ENCODE assay signal across 20 cellular contexts in genomic region chr14:67586302-67586701, GRCh38. TPM values are rescaled to one million over a fixed set of nuclear protein-coding genes. Genes with fewer than 3 reads are reported as not detected.
DNase-seq lines count a peak whose midpoint lies in the region; ATAC-seq and TF ChIP-seq lines count a peak whose summit lies in the region.
"Had no signal": no experiment of that assay in that cellular context is flagged by ENCODE, and none has a peak within 500 bp of the region (broad histone marks: within the 10 kb centered on the region; RNA-seq: fewer than 3 reads in every experiment).

No MANE protein-coding gene starts in this region.

- no peak overlapping the region for H3K4me3 Mint-ChIP-seq in activated CD4-positive, alpha-beta T cell treated with anti-CD3 and anti-CD28 coated beads, Interleukin-2, amount 10 ng/mL, durations not matched to agents 24 days and 14 days
- H3K4me3 Mint-ChIP-seq in activated B cell treated with CpG ODN at 0.5 μM for 24 hours (no peak overlapping the region), immature natural killer cell (no peak overlapping the region)
- H3K4me3 Mint-ChIP-seq: CD8-positive, alpha-beta memory T cell had no signal

- H3K36me3 ChIP-seq in spleen (peaks cover 0 to 60% (median 30%) of the 10 kb centered on the region in 6 donors), thyroid gland (peaks cover 36 to 83% of the 10 kb centered on the region in 2 donors)

- DNase-seq in activated CD4-positive, alpha-beta T cell treated with anti-CD3 and anti-CD28 coated beads, Interleukin-2, amount 10 ng/mL, durations not matched to agents 24 days and 14 days, result peak; percentile 52
- no peak for DNase-seq in activated CD4-positive, alpha-beta T cell treated with anti-CD3 and anti-CD28 coated beads, Interleukin-2, amount 50 U/mL, for 48 hours
- no peak for DNase-seq in activated B cell treated with CpG ODN at 0.5 μM for 24 hours
- no peak for DNase-seq in immature natural killer cell
- peak; percentile 14 for DNase-seq in spleen
- DNase-seq in thyroid gland, result no peak
- DNase-seq: 8988T; CD8-positive, alpha-beta memory T cell; DMS79; KG1; NCI-H1436; NCI-H2029; NCI-H2171; NCI-H446 treated with DMSO at 0.1 percent for 48 hours; NCI-H748 treated with DMSO at 0.1 percent for 48 hours; PC-3 had no signal

- no peaks in the 10 kb centered on the region for H3K9me3 Mint-ChIP-seq in activated CD4-positive, alpha-beta T cell treated with anti-CD3 and anti-CD28 coated beads, Interleukin-2, amount 10 ng/mL, durations not matched to agents 24 days and 14 days
- H3K9me3 Mint-ChIP-seq in activated B cell treated with CpG ODN at 0.5 μM for 24 hours, result no peaks in the 10 kb centered on the region
- no peaks in the 10 kb centered on the region for H3K9me3 Mint-ChIP-seq in immature natural killer cell
- H3K9me3 Mint-ChIP-seq: CD8-positive, alpha-beta memory T cell had no signal

- peaks cover 3% of the 10 kb centered on the region for H3K4me1 Mint-ChIP-seq in activated CD4-positive, alpha-beta T cell treated with anti-CD3 and anti-CD28 coated beads, Interleukin-2, amount 10 ng/mL, durations not matched to agents 24 days and 14 days
- H3K4me1 Mint-ChIP-seq in activated B cell treated with CpG ODN at 0.5 μM for 24 hours, result peaks cover 5% of the 10 kb centered on the region
- no peaks in the 10 kb centered on the region for H3K4me1 Mint-ChIP-seq in immature natural killer cell
- H3K4me1 Mint-ChIP-seq: CD8-positive, alpha-beta memory T cell had no signal

- H3K4me1 ChIP-seq in spleen, result no peaks in the 10 kb centered on the region
- no peaks in the 10 kb centered on the region for H3K4me1 ChIP-seq in thyroid gland
- H3K4me1 ChIP-seq: HAP-1 had no signal

- TF ChIP-seq CTCF in activated B cell treated with CpG ODN at 0.5 μM for 24 hours (IDR thresholded peaks at IDR 0.05), result no peak
- TF ChIP-seq CTCF in spleen (IDR thresholded peaks at IDR 0.05 in 8 of 11, conservative IDR thresholded peaks at IDR 0.05 in 3 of 11), result no peak
- TF ChIP-seq CTCF in thyroid gland (IDR thresholded peaks at IDR 0.05), result no peak

- H3K36me3 Mint-ChIP-seq in activated CD4-positive, alpha-beta T cell treated with anti-CD3 and anti-CD28 coated beads, Interleukin-2, amount 10 ng/mL, durations not matched to agents 24 days and 14 days (ENCODE audit: low read depth), result peaks cover 17% of the 10 kb centered on the region
- H3K36me3 Mint-ChIP-seq in activated B cell treated with CpG ODN at 0.5 μM for 24 hours (ENCODE audit: low read depth), result peaks cover 29% of the 10 kb centered on the region
- peaks cover 11 to 14% (median 14%) of the 10 kb centered on the region in 3 donors for H3K36me3 Mint-ChIP-seq in immature natural killer cell

- no peaks in the 10 kb centered on the region for H3K27me3 Mint-ChIP-seq in activated CD4-positive, alpha-beta T cell treated with anti-CD3 and anti-CD28 coated beads, Interleukin-2, amount 10 ng/mL, durations not matched to agents 24 days and 14 days
- no peaks in the 10 kb centered on the region for H3K27me3 Mint-ChIP-seq in activated B cell treated with CpG ODN at 0.5 μM for 24 hours
- H3K27me3 Mint-ChIP-seq in immature natural killer cell (ENCODE audit: low read depth in 3 of 3), result no peaks in the 10 kb centered on the region
- H3K27me3 Mint-ChIP-seq: CD8-positive, alpha-beta memory T cell had no signal

- WGBS in spleen, 5 donors, result 54 to 70% (median 65%) methylated on average over 4 of the region's 4 CpGs
- 80 to 81% methylated on average over 4 of the region's 4 CpGs for WGBS in thyroid gland, 2 donors

- H3K27ac ChIP-seq in spleen (peak overlapping the region in 1 of 8 donors; percentile 21), thyroid gland (no peak overlapping the region)
- H3K27ac ChIP-seq: RWPE1 had no signal

- H3K4me3 ChIP-seq in spleen (no peak overlapping the region), thyroid gland (replicated peaks in 1 of 3) (no peak overlapping the region)
- H3K4me3 ChIP-seq: HAP-1 had no signal

- intact Hi-C loops in activated CD4-positive, alpha-beta T cell treated with anti-CD3 and anti-CD28 coated beads, Interleukin-2, amount 10 ng/mL, durations not matched to agents 24 days and 14 days (cut with micrococcal nuclease), result no loop called here
- intact Hi-C loops in activated B cell treated with CpG ODN at 0.5 μM for 24 hours (cut with micrococcal nuclease) (loop anchor here (5.0 kb wide), 1 partner anchor 46 kb away; no protein-coding TSS in a partner anchor), spleen (cut with DNase I; ENCODE audit: low total_unique reads) (loop anchor here (10.0 kb wide), 1 partner anchor 78 kb away; no protein-coding TSS in a partner anchor), thyroid gland (cut with DNase I) (no loop called here)

- CTCF ChIA-PET in activated B cell treated with CpG ODN at 0.5 μM for 24 hours (lab: Charles Lee), result interaction anchor here (1.1 to 9.8 kb wide), 9 partner anchors 12 to 159 kb away, joined by 3 to 180 read pairs (median 12); partner anchors contain the start of genes PIGH and RDH12

- POLR2A ChIA-PET in activated B cell treated with CpG ODN at 0.5 μM for 24 hours (lab: Charles Lee), result interaction anchor here (0.5 to 1.1 kb wide), 2 partner anchors 98 to 1450 kb away, joined by 3 read pairs; no protein-coding TSS in a partner anchor

- H3K27ac Mint-ChIP-seq in activated CD4-positive, alpha-beta T cell treated with anti-CD3 and anti-CD28 coated beads, Interleukin-2, amount 10 ng/mL, durations not matched to agents 24 days and 14 days, result no peak overlapping the region
- peak overlapping the region; percentile 54 for H3K27ac Mint-ChIP-seq in activated B cell treated with CpG ODN at 0.5 μM for 24 hours
- H3K27ac Mint-ChIP-seq in immature natural killer cell, result peak overlapping the region in 4 of 6 donors; percentile 2 to 23 (median 13)

- TF ChIP-seq POLR2A in spleen (IDR thresholded peaks at IDR 0.05) (no peak), thyroid gland (IDR thresholded peaks at IDR 0.05) (no peak)

- no peak for ATAC-seq in activated B cell treated with CpG ODN at 0.5 μM for 24 hours (ENCODE audit: low read depth)
- no peak for ATAC-seq in GM21717 (IDR thresholded peaks at IDR 0.05; ENCODE audit: unreplicated experiment)
- no peak for ATAC-seq in GM18861 (IDR thresholded peaks at IDR 0.05; ENCODE audit: unreplicated experiment)
- ATAC-seq: PC-3 had no signal

- H3K9me3 ChIP-seq in spleen (no peaks in the 10 kb centered on the region), thyroid gland (no peaks in the 10 kb centered on the region)
- H3K9me3 ChIP-seq: HAP-1 had no signal

- H3K27me3 ChIP-seq in spleen (replicated peaks in 1 of 7) (no peaks in the 10 kb centered on the region), thyroid gland (no peaks in the 10 kb centered on the region)

RNA-seq across cellular contexts. Expression of gene PIGH, which starts 13.8 kb away (rescaled TPM):
- total RNA-seq in activated CD4-positive, alpha-beta T cell treated with anti-CD3 and anti-CD28 coated beads, Interleukin-2, amount 10 ng/mL, durations not matched to agents 24 days and 14 days, result 21.2 and 22.7 TPM in 2 replicates
- total RNA-seq in activated B cell treated with CpG ODN at 0.5 μM for 24 hours (21.9 and 26.4 TPM in 2 replicates), spleen (10 to 100 TPM; 16.3 to 43.1 (median 23.4) TPM), thyroid gland (100 to 1,000 TPM in 1 of 4 donors, 10 to 100 TPM in 3; 43.0 to 103 (median 63.1) TPM)
- polyA plus RNA-seq in immature natural killer cell (10 to 100 TPM; 28.8 to 41.9 (median 37.3) TPM), spleen (10 to 100 TPM; 21.9 to 30.0 (median 24.8) TPM)

RNA-seq across cellular contexts. Expression of gene ARG2, which starts 33.4 kb away (rescaled TPM):
- total RNA-seq in activated CD4-positive, alpha-beta T cell treated with anti-CD3 and anti-CD28 coated beads, Interleukin-2, amount 10 ng/mL, durations not matched to agents 24 days and 14 days, result 4.7 and 5.0 TPM in 2 replicates
- total RNA-seq in activated B cell treated with CpG ODN at 0.5 μM for 24 hours, result 0.40 and 0.46 TPM in 2 replicates
- polyA plus RNA-seq in immature natural killer cell, result 1 to 10 TPM in 2 of 3 donors, under 1 TPM in 1; 0.41 to 2.0 (median 1.8) TPM
- total RNA-seq in spleen, result 1 to 10 TPM in 6 of 7 donors, under 1 TPM in 1; 0.80 to 4.7 (median 1.8) TPM
- 1 to 10 TPM in 1 of 3 donors, under 1 TPM in 2; 0.64 to 1.0 (median 0.82) TPM for polyA plus RNA-seq in spleen
- total RNA-seq in thyroid gland, result 100 to 1,000 TPM in 2 of 4 donors, 10 to 100 TPM in 2; 76.1 to 160 (median 95.0) TPM

RNA-seq across cellular contexts. Expression of gene PLEKHH1, which starts 53.2 kb away (rescaled TPM):
- 1.5 and 1.7 TPM in 2 replicates for total RNA-seq in activated CD4-positive, alpha-beta T cell treated with anti-CD3 and anti-CD28 coated beads, Interleukin-2, amount 10 ng/mL, durations not matched to agents 24 days and 14 days
- total RNA-seq in activated B cell treated with CpG ODN at 0.5 μM for 24 hours (0.20 and 0.61 TPM in 2 replicates), spleen (1 to 10 TPM; 1.7 to 7.1 (median 5.0) TPM), thyroid gland (100 to 1,000 TPM; 225 to 336 (median 241) TPM)
- polyA plus RNA-seq in immature natural killer cell (under 1 TPM in 1 of 3 donors, not detected in 2; 0.22 TPM), spleen (1 to 10 TPM in 2 of 3 donors, under 1 TPM in 1; 0.56 to 5.1 (median 1.1) TPM)
- polyA plus RNA-seq: CD8-positive, alpha-beta memory T cell had no signal

Comparison
In these comparisons a context has a peak if more than half of its experiments do, and no peak if none do; other contexts are left out.
1. DNase-seq: peak in activated CD4-positive, alpha-beta T cell treated with anti-CD3 and anti-CD28 coated beads, Interleukin-2, amount 10 ng/mL, durations not matched to agents 24 days and 14 days (single experiment) and spleen (single experiment); none in activated CD4-positive, alpha-beta T cell treated with anti-CD3 and anti-CD28 coated beads, Interleukin-2, amount 50 U/mL, for 48 hours (0 of 2), activated B cell treated with CpG ODN at 0.5 μM for 24 hours (single experiment), immature natural killer cell (0 of 3) and thyroid gland (0 of 2).
2. RNA of gene ARG2, which starts 33.4 kb away (total RNA-seq): 76.1 to 160 TPM in thyroid gland; 4.7 to 5.0 TPM in activated CD4-positive, alpha-beta T cell treated with anti-CD3 and anti-CD28 coated beads, Interleukin-2, amount 10 ng/mL, durations not matched to agents 24 days and 14 days, 0.80 to 4.7 TPM in spleen and 0.40 to 0.46 TPM in activated B cell treated with CpG ODN at 0.5 μM for 24 hours; every median in the first group is over 10 times any median in the second.
3. RNA of gene PLEKHH1, which starts 53.2 kb away (total RNA-seq): 225 to 336 TPM in thyroid gland; 1.7 to 7.1 TPM in spleen, 1.5 to 1.7 TPM in activated CD4-positive, alpha-beta T cell treated with anti-CD3 and anti-CD28 coated beads, Interleukin-2, amount 10 ng/mL, durations not matched to agents 24 days and 14 days and 0.20 to 0.61 TPM in activated B cell treated with CpG ODN at 0.5 μM for 24 hours; every median in the first group is over 10 times any median in the second.
4. intact Hi-C loops: an anchor here in activated B cell treated with CpG ODN at 0.5 μM for 24 hours (5.0 kb wide) and spleen (10.0 kb wide); none called in activated CD4-positive, alpha-beta T cell treated with anti-CD3 and anti-CD28 coated beads, Interleukin-2, amount 10 ng/mL, durations not matched to agents 24 days and 14 days and thyroid gland.